Comparison of ENCODE assay signal across 10 cellular contexts in genomic region chr7:72928216-72928615, GRCh38. TPM values are rescaled to one million over a fixed set of nuclear protein-coding genes. Genes with fewer than 3 reads are reported as not detected.
A peak's percentile ranks its signal among the peaks of the same experiment; 100 is the strongest.
DNase-seq lines count a peak whose midpoint lies in the region; ATAC-seq and TF ChIP-seq lines count a peak whose summit lies in the region.
"Not testable (repeated sequence)": the region's sequence is repeated elsewhere in the genome, so short reads cannot be mapped to it uniquely, and the experiment has no call there.
"Had no signal": no experiment of that assay in that cellular context is flagged by ENCODE, and none has a peak within 500 bp of the region (broad histone marks: within the 10 kb centered on the region; RNA-seq: fewer than 3 reads in every experiment).

No MANE protein-coding gene starts in this region.

- POLR2A ChIA-PET in BJ (lab: Charles Lee); HCT116 (lab: Charles Lee); SK-N-SH (lab: Yijun Ruan, JAX): not testable (repeated sequence)

- TF ChIP-seq CTCF in BJ (IDR thresholded peaks at IDR 0.05; ENCODE audit: insufficient read depth, low read depth, low read length) (0 out of 2 replicates have a peak, but pooled peaks have one; percentile 5), HCT116 (IDR thresholded peaks at IDR 0.05 in 2 of 3, conservative IDR thresholded peaks at IDR 0.05 in 1 of 3; ENCODE audit: borderline replicate concordance in 1 of 3, insufficient read depth in 1 of 3, low read depth in 2 of 3, low read length in 2 of 3) (peak in 2 of 3 experiments; percentile 16 to 30; a peak in 3 of 6 replicates), SK-N-SH (IDR thresholded peaks at IDR 0.05) (peak; percentile 28; the same call in 1 of the 2 replicates), cardiac fibroblast (IDR thresholded peaks at IDR 0.05; ENCODE audit: low read depth, low read length) (peak; percentile 9), epithelial cell of proximal tubule (conservative IDR thresholded peaks at IDR 0.05; ENCODE audit: low read depth, low read length) (peak; percentile 16)
- not testable (repeated sequence) for TF ChIP-seq CTCF in natural killer cell (IDR thresholded peaks at IDR 0.05)

- not testable (repeated sequence) for H3K4me3 ChIP-seq in BJ (ENCODE audit: low read depth, low read length); HCT116 (replicated peaks in 1 of 2; ENCODE audit: low read depth in 1 of 2, low read length in 2 of 2); SK-N-SH (ENCODE audit: low read depth in 2 of 2, low read length in 1 of 2); cardiac fibroblast (replicated peaks in 1 of 2; ENCODE audit: low read depth in 2 of 2, low read length in 2 of 2); epithelial cell of proximal tubule (ENCODE audit: low read depth, low read length)

- not testable (repeated sequence) for H3K27ac ChIP-seq in HCT116 (ENCODE audit: low read depth, low read length); SK-N-SH (ENCODE audit: low read depth in 2 of 2, low read length in 1 of 2)

- H3K9me3 ChIP-seq in HCT116 (ENCODE audit: control insufficient read depth in 1 of 2, insufficient read depth in 1 of 2, low read depth in 1 of 2, low read length in 2 of 2); SK-N-SH: not testable (repeated sequence)

- H3K27ac Mint-ChIP-seq in natural killer cell: peak overlapping the region; percentile 26 to 81

- peaks cover 29 to 39% of the 10 kb centered on the region in 2 donors for H3K4me1 Mint-ChIP-seq in natural killer cell

- not testable (repeated sequence) for H3K4me2 ChIP-seq in HCT116 (ENCODE audit: low read length); SK-N-SH

- not testable (repeated sequence) for H3K27me3 ChIP-seq in BJ (ENCODE audit: control insufficient read depth, insufficient read depth, low read length); HCT116 (ENCODE audit: insufficient read depth, low read length); SK-N-SH (ENCODE audit: insufficient read depth)

- not testable (repeated sequence) for H3K27me3 Mint-ChIP-seq in natural killer cell (ENCODE audit: low read depth in 2 of 2)

- not testable (repeated sequence) for H3K9me3 Mint-ChIP-seq in natural killer cell

- CTCF ChIA-PET in BJ (lab: Yijun Ruan, JAX) (interaction anchor here (0.7 kb wide), 1 partner anchor 13 kb away, joined by 4 read pairs; no protein-coding TSS in a partner anchor), SK-N-SH (lab: Yijun Ruan, JAX) (interaction anchor here (1.2 kb wide), 1 partner anchor 13 kb away, joined by 4 read pairs; no protein-coding TSS in a partner anchor)
- CTCF ChIA-PET in HCT116 (lab: Charles Lee): not testable (repeated sequence)

- not testable (repeated sequence) for H3K9ac ChIP-seq in HCT116 (ENCODE audit: low read length); SK-N-SH

- not testable (repeated sequence) for H2AFZ ChIP-seq in HCT116 (ENCODE audit: low read depth, low read length, poor library complexity, severe bottlenecking); SK-N-SH (ENCODE audit: low read depth)

- not testable (repeated sequence) for H3K4me3 Mint-ChIP-seq in natural killer cell

- H3K36me3 Mint-ChIP-seq in natural killer cell: peaks cover 21% of the 10 kb centered on the region

- 93% methylated on average over 6 of the region's 6 CpGs for WGBS in SK-N-SH (ENCODE audit: low lambda C conversion rate)

- ATAC-seq in HCT116, natural killer cell: not testable (repeated sequence)

- intact Hi-C loops in HCT116 (cut with micrococcal nuclease): not testable (repeated sequence)
- intact Hi-C loops in natural killer cell (cut with micrococcal nuclease): loop anchor here (10.0 kb wide), 1 partner anchor 103 kb away; the partner anchor contains the start of gene TYW1B

- H3K9me2 ChIP-seq in HCT116 (ENCODE audit: insufficient read depth); SK-N-SH: not testable (repeated sequence)

- not testable (repeated sequence) for DNase-seq in BJ (ENCODE audit: low read depth); HCT116 (ENCODE audit: low read depth, low spot score); cardiac fibroblast (ENCODE audit: low read depth in 2 of 2); epithelial cell of proximal tubule (ENCODE audit: low read depth); natural killer cell
- DNase-seq in SK-N-SH: peak; percentile 17

- H3K36me3 ChIP-seq in BJ (ENCODE audit: control insufficient read depth, insufficient read depth, low read length): peaks cover 13% of the 10 kb centered on the region
- H3K36me3 ChIP-seq in HCT116 (ENCODE audit: control insufficient read depth in 1 of 2, insufficient read depth in 2 of 2, low read length in 2 of 2): peaks cover 33 to 42% of the 10 kb centered on the region in 2 experiments
- H3K36me3 ChIP-seq in SK-N-SH (replicated peaks in 1 of 2; ENCODE audit: control insufficient read depth in 1 of 2, insufficient read depth in 2 of 2, low read length in 1 of 2): peaks cover 44 to 52% of the 10 kb centered on the region in 2 experiments

- H3K79me2 ChIP-seq in HCT116 (ENCODE audit: insufficient read depth, low read length) (peaks cover 60% of the 10 kb centered on the region), SK-N-SH (ENCODE audit: insufficient read depth) (peaks cover 63% of the 10 kb centered on the region)

- RAD21 ChIA-PET in HCT116 (lab: Charles Lee; ENCODE audit: low non-redundant PET in 1 of 2, low total read pairs in 2 of 2, uncharacterized antibody in 2 of 2, unreplicated experiment in 2 of 2): not testable (repeated sequence)

- BruUV-seq in HCT116 (replicated peaks; lab: Mats Ljungman, UMichigan): not testable (repeated sequence)

- H3K4me1 ChIP-seq in HCT116 (ENCODE audit: control insufficient read depth in 1 of 2, insufficient read depth in 2 of 2, low read length in 2 of 2) (peaks cover 2 to 15% of the 10 kb centered on the region in 2 experiments; a peak in 3 of 4 replicates), SK-N-SH (ENCODE audit: control insufficient read depth in 1 of 2, insufficient read depth in 2 of 2, low read depth in 1 of 2, low read length in 1 of 2) (peaks cover 4 to 13% of the 10 kb centered on the region in 2 experiments; a peak in 3 of 4 replicates)

- H3F3A ChIP-seq in SK-N-SH (replicated peaks; ENCODE audit: insufficient read depth): peaks cover 12% of the 10 kb centered on the region

- H4K20me1 ChIP-seq in HCT116 (ENCODE audit: insufficient read depth); SK-N-SH (ENCODE audit: insufficient read depth): not testable (repeated sequence)

- TF ChIP-seq EP300 in SK-N-SH (IDR thresholded peaks at IDR 0.05; ENCODE audit: borderline replicate concordance in 1 of 2, low read depth in 1 of 2, low read length in 1 of 2): not testable (repeated sequence)

- TF ChIP-seq POLR2A in HCT116 (IDR thresholded peaks at IDR 0.05; ENCODE audit: borderline replicate concordance, extremely low read depth, insufficient read depth, insufficient read length): not testable (repeated sequence)

- TF ChIP-seq RAD21 in HCT116 (IDR thresholded peaks at IDR 0.05; ENCODE audit: low read depth); SK-N-SH (IDR thresholded peaks at IDR 0.05; ENCODE audit: low read length): not testable (repeated sequence)

RNA-seq across cellular contexts. Expression of gene POM121, which starts 3.3 kb away (rescaled TPM):
- polyA plus RNA-seq in BJ (2011; rRNA removed) (3.7 and 3.9 TPM in 2 replicates), SK-N-SH (2012; rRNA removed) (8.3 and 14.0 TPM in 2 replicates)
- polyA minus RNA-seq in BJ (2011; rRNA and poly(A)+ RNA removed): 5.0 and 9.5 TPM in 2 replicates
- total RNA-seq in HCT116 (2021; ENCODE audit: unreplicated experiment) (53.3 TPM), epithelial cell of proximal tubule (6.6 and 9.8 TPM in 2 replicates), natural killer cell (100 to 1,000 TPM in 1 of 3 donors, 10 to 100 TPM in 2; 80.9 to 103 (median 82.6) TPM)
- 31.3 and 34.9 TPM in 2 replicates for polyA plus RNA-seq in HCT116 (2012)
- polyA plus RNA-seq in SK-N-SH (2012; cell fraction: cytosol; rRNA removed): 13.7 and 16.4 TPM in 2 replicates
- polyA plus RNA-seq in SK-N-SH (2012; cell fraction: nucleus; rRNA removed): 36.6 and 39.8 TPM in 2 replicates

RNA-seq across cellular contexts. Expression of gene TRIM74, which starts 41.0 kb away (rescaled TPM):
- polyA plus RNA-seq in BJ (2011; rRNA removed): not detected in 2 replicates
- polyA minus RNA-seq in BJ (2011; rRNA and poly(A)+ RNA removed): not detected in 2 replicates
- 1.0 TPM for total RNA-seq in HCT116 (2021; ENCODE audit: unreplicated experiment)
- 1.00 and 1.3 TPM in 2 replicates for polyA plus RNA-seq in HCT116 (2012)
- polyA plus RNA-seq in SK-N-SH (2012; rRNA removed): 0.21 and 0.26 TPM in 2 replicates
- 0.03 and 0.08 TPM in 2 replicates for polyA plus RNA-seq in SK-N-SH (2012; cell fraction: cytosol; rRNA removed)
- 4.2 and 6.3 TPM in 2 replicates for polyA plus RNA-seq in SK-N-SH (2012; cell fraction: nucleus; rRNA removed)
- not detected in 2 replicates for total RNA-seq in epithelial cell of proximal tubule
- total RNA-seq in natural killer cell: 1 to 10 TPM in 2 of 3 donors, under 1 TPM in 1; 0.73 to 5.3 (median 2.3) TPM
- total RNA-seq: A172, H7, IMR-90 had no signal
- polyA plus RNA-seq: CD14-positive monocyte had no signal
